Comparison of ENCODE assay signal across 8 cellular contexts in genomic region chr2:676647-677055, GRCh38. TPM values are rescaled to one million over a fixed set of nuclear protein-coding genes. Genes with fewer than 3 reads are reported as not detected.
DNase-seq lines count a peak whose midpoint lies in the region; ATAC-seq and TF ChIP-seq lines count a peak whose summit lies in the region.

No MANE protein-coding gene starts in this region.

- peak overlapping the region; percentile 65 for H3K4me3 ChIP-seq in WI38 (ENCODE audit: low read depth, low read length)

- peak; percentile 87 for ATAC-seq in HG03354 (IDR thresholded peaks at IDR 0.05; ENCODE audit: poor library complexity, severe bottlenecking, unreplicated experiment)

- no peak for TF ChIP-seq CTCF in WI38 (IDR thresholded peaks at IDR 0.05; ENCODE audit: low read depth, low read length)

- peak in 11 of 14 donors; percentile 96 to 100 (median 99) for DNase-seq in C1 segment of cervical spinal cord (lab: John Stamatoyannopoulos, UW)
- DNase-seq in GM19238 (ENCODE audit: insufficient read length, low spot score) = peak; percentile 85
- DNase-seq in NCI-H2227 treated with DMSO at 0.1 percent for 48 hours (lab: John Stamatoyannopoulos, UW) = peak; percentile 99
- peak; percentile 95 for DNase-seq in effector CD8-positive, alpha-beta T cell (lab: John Stamatoyannopoulos, UW)
- peak; percentile 99 to 100 for DNase-seq in lung microvascular endothelial cell (ENCODE audit: low read depth in 2 of 2)
- DNase-seq in stimulated activated CD8-positive, alpha-beta memory T cell treated with anti-CD3 and anti-CD28 coated beads, Interleukin-15, amount 100 ng/mL, for 4 hours (ENCODE audit: low read depth in 2 of 2) = peak; percentile 87 to 93

RNA-seq across cellular contexts. Expression of gene TMEM18, which starts 0.6 kb away (rescaled TPM):
- total RNA-seq in lung microvascular endothelial cell = 10.0 and 10.3 TPM in 2 replicates

Comparison
In these comparisons a context has a peak if more than half of its experiments do, and no peak if none do; other contexts are left out.
1. Peak in every context shown above with its lines: DNase-seq, ATAC-seq and H3K4me3 ChIP-seq.